11 cellular contexts compared by ENCODE assay signal in the genomic region with DNA sequence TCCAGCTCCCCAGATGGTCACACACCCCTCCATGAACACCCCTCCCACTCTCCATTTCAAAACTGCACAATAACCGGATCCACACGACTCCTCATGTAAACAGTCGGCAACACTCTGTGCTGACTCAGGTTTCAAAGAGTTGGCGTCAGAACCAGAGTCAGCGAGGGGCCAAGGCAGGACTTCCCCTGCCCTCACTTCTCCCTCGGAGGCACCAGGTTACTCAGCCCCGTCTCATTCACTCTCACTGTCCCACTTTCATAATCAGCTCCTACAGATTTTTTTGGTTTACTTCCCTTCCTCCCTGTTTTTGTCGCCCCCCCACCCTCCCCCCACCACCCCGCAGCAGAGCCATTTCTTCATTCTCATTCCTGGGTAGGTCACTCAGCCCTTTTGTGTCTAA. TPM values are rescaled to one million over a fixed set of nuclear protein-coding genes. Genes with fewer than 3 reads are reported as not detected.
DNase-seq lines count a peak whose midpoint lies in the region; ATAC-seq and TF ChIP-seq lines count a peak whose summit lies in the region.
"Had no signal": no experiment of that assay in that cellular context is flagged by ENCODE, and none has a peak within 500 bp of the region (broad histone marks: within the 10 kb centered on the region; RNA-seq: fewer than 3 reads in every experiment).

No MANE protein-coding gene starts in this region.

- DNase-seq in EH (ENCODE audit: low read depth) (peak; percentile 72), lung microvascular endothelial cell (ENCODE audit: low read depth in 2 of 2) (peak; percentile 52 to 83), mucosa of gallbladder (ENCODE audit: low spot score) (no peak), NCI-H1092 treated with DMSO at 0.1 percent for 48 hours (lab: John Stamatoyannopoulos, UW) (no peak), coronary artery (ENCODE audit: low spot score) (no peak)
- DNase-seq: effector memory CD4-positive, alpha-beta T cell; kidney; retina had no signal

- peaks cover 0 to 11% of the 10 kb centered on the region in 2 experiments; a peak in 1 of 3 replicates for H3K36me3 ChIP-seq in HEK293 (ENCODE audit: control insufficient read depth in 2 of 2, insufficient read depth in 1 of 2, low read length in 2 of 2)

- H3K9me3 ChIP-seq in HEK293 (ENCODE audit: control insufficient read depth, insufficient read depth, low read depth, low read length): no peaks in the 10 kb centered on the region

- peak overlapping the region; percentile 36 for H3K27ac Mint-ChIP-seq in activated T-helper 17 cell treated with anti-CD3 and anti-CD28 coated beads, Interleukin-2, amount 50 U/mL, for 72 hours

- ATAC-seq in activated T-helper 17 cell treated with anti-CD3 and anti-CD28 coated beads, Interleukin-2, amount 50 U/mL, for 72 hours (replicated peaks): peak; percentile 83
- no peak for ATAC-seq in GM19351 (IDR thresholded peaks at IDR 0.05; ENCODE audit: unreplicated experiment)

- H3K4me3 ChIP-seq in HEK293 (ENCODE audit: low read depth, low read length): no peak overlapping the region
- no peak overlapping the region for H3K4me3 ChIP-seq in coronary artery

- no peak overlapping the region for H3K27ac ChIP-seq in HEK293 (ENCODE audit: extremely low read depth, low read depth, low read length)
- H3K27ac ChIP-seq in coronary artery: peak overlapping the region in 1 of 2 donors; percentile 32

- POLR2A ChIA-PET in HEK293 (lab: Yijun Ruan, JAX): no interaction called here

- TF ChIP-seq CTCF in HEK293 (tag by site-specific recombination; IDR thresholded peaks at IDR 0.05) (no peak), coronary artery (IDR thresholded peaks at IDR 0.05) (no peak)

- H3K9me3 Mint-ChIP-seq in activated T-helper 17 cell treated with anti-CD3 and anti-CD28 coated beads, Interleukin-2, amount 50 U/mL, for 72 hours: no peaks in the 10 kb centered on the region

- H3K27me3 Mint-ChIP-seq in activated T-helper 17 cell treated with anti-CD3 and anti-CD28 coated beads, Interleukin-2, amount 50 U/mL, for 72 hours: no peaks in the 10 kb centered on the region

- H3K4me1 ChIP-seq in HEK293 (ENCODE audit: control insufficient read depth, insufficient read depth, low read length): no peaks in the 10 kb centered on the region; the same call in 1 of the 2 replicates

- peak overlapping the region; percentile 61 for H3K4me3 Mint-ChIP-seq in activated T-helper 17 cell treated with anti-CD3 and anti-CD28 coated beads, Interleukin-2, amount 50 U/mL, for 72 hours

- H3K36me3 Mint-ChIP-seq in activated T-helper 17 cell treated with anti-CD3 and anti-CD28 coated beads, Interleukin-2, amount 50 U/mL, for 72 hours (ENCODE audit: low read depth): peaks cover 25% of the 10 kb centered on the region

- CTCF ChIA-PET in HEK293 (lab: Yijun Ruan, JAX): no interaction called here

- peaks cover 39% of the 10 kb centered on the region for H3K4me1 Mint-ChIP-seq in activated T-helper 17 cell treated with anti-CD3 and anti-CD28 coated beads, Interleukin-2, amount 50 U/mL, for 72 hours

TF ChIP-seq in HEK293, 187 proteins besides CTCF, POLR2A, EP300 and RAD21:
- no peak for TF ChIP-seq ZNF555 (tag by site-specific recombination; conservative IDR thresholded peaks at IDR 0.05)
- TF ChIP-seq, protein P1, sequence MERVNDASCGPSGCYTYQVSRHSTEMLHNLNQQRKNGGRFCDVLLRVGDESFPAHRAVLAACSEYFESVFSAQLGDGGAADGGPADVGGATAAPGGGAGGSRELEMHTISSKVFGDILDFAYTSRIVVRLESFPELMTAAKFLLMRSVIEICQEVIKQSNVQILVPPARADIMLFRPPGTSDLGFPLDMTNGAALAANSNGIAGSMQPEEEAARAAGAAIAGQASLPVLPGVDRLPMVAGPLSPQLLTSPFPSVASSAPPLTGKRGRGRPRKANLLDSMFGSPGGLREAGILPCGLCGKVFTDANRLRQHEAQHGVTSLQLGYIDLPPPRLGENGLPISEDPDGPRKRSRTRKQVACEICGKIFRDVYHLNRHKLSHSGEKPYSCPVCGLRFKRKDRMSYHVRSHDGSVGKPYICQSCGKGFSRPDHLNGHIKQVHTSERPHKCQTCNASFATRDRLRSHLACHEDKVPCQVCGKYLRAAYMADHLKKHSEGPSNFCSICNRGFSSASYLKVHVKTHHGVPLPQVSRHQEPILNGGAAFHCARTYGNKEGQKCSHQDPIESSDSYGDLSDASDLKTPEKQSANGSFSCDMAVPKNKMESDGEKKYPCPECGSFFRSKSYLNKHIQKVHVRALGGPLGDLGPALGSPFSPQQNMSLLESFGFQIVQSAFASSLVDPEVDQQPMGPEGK (tag by site-specific recombination; IDR thresholded peaks at IDR 0.05): 0 out of 2 replicates have a peak, but pooled peaks have one; percentile 19
- no peak for TF ChIP-seq ZNF76 (tag by site-specific recombination; IDR thresholded peaks at IDR 0.05; ENCODE audit: borderline replicate concordance, low read depth)
- 0 out of 2 replicates have a peak, but pooled peaks have one; percentile 70 for TF ChIP-seq ZNF792 (tag by site-specific recombination; IDR thresholded peaks at IDR 0.05)
- TF ChIP-seq ZNF664 (tag by site-specific recombination; IDR thresholded peaks at IDR 0.05): no peak
TF ChIP-seq in HEK293: peak in this region for 2.

RNA-seq across cellular contexts. Expression of a gene that starts 2.7 kb away (rescaled TPM):
- 100 to 1,000 TPM in 1 of 2 donors, 10 to 100 TPM in 1; 56.1 to 302 TPM for total RNA-seq in activated T-helper 17 cell treated with anti-CD3 and anti-CD28 coated beads, Interleukin-2, amount 50 U/mL, for 72 hours
- 74.8 and 80.8 TPM in 2 replicates for total RNA-seq in lung microvascular endothelial cell
- total RNA-seq in mucosa of gallbladder: 574 TPM

RNA-seq across cellular contexts. Expression of a gene that starts 18.5 kb away (rescaled TPM):
- total RNA-seq in activated T-helper 17 cell treated with anti-CD3 and anti-CD28 coated beads, Interleukin-2, amount 50 U/mL, for 72 hours: 10 to 100 TPM; 74.8 to 75.5 TPM
- 7.4 and 12.9 TPM in 2 replicates for total RNA-seq in lung microvascular endothelial cell
- 96.5 TPM for total RNA-seq in mucosa of gallbladder

RNA-seq across cellular contexts. Expression of a gene that starts 40.1 kb away (rescaled TPM):
- total RNA-seq in activated T-helper 17 cell treated with anti-CD3 and anti-CD28 coated beads, Interleukin-2, amount 50 U/mL, for 72 hours: 1 to 10 TPM; 1.0 to 4.3 TPM
- total RNA-seq in lung microvascular endothelial cell (under 0.01 TPM in 1 of 2 replicates, not detected in the other), mucosa of gallbladder (0.55 TPM)

RNA-seq across cellular contexts. Expression of a gene that starts 50.2 kb away (rescaled TPM):
- total RNA-seq in activated T-helper 17 cell treated with anti-CD3 and anti-CD28 coated beads, Interleukin-2, amount 50 U/mL, for 72 hours: 1 to 10 TPM; 3.2 to 7.6 TPM
- total RNA-seq in lung microvascular endothelial cell (under 0.01 and 0.22 TPM in 2 replicates), mucosa of gallbladder (2.4 TPM)

Comparison
In these comparisons a context has a peak if more than half of its experiments do, and no peak if none do; other contexts are left out.
1. DNase-seq: peak in EH (single experiment) and lung microvascular endothelial cell (2 of 2); none in mucosa of gallbladder (single experiment), NCI-H1092 treated with DMSO at 0.1 percent for 48 hours (single experiment) and coronary artery (single experiment).